Comparison of ENCODE assay signal across 27 cellular contexts in the genomic region with DNA sequence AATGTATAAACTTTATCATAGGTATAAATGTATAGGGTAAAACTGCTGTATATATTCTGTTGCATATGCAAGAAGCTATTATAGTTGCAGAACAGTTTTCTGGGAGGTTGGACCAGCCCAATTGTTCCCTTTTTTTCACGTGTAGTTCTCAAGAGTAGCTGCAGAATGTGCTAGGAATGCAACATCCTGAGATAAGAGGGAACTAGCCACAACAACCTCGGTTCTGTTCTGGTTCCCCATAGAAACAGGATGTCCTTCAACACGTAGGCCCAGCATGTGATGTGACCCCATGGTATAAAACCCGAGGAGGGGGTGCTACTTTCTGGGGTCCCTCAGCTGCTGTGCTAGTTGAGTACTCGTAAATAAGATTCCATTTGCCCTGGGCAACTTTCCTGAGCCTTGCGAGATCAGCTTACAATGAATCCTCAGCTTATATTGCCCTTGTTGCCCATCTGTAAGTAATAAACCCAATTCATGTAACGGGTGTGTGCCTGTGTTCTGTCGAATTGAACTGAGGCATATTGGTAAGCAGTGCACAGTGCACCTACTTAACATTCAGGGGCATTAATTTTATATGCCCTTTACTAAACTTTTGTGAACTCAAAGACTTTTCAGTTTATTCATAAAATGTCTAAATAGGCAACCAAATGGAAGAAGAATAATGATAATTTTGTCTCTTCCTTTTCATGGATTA. TPM values are rescaled to one million over a fixed set of nuclear protein-coding genes. Genes with fewer than 3 reads are reported as not detected.
A peak's percentile ranks its signal among the peaks of the same experiment; 100 is the strongest.
DNase-seq lines count a peak whose midpoint lies in the region; ATAC-seq, FAIRE-seq and TF ChIP-seq lines count a peak whose summit lies in the region.
"Had no signal": no experiment of that assay in that cellular context is flagged by ENCODE, and none has a peak within 500 bp of the region (broad histone marks: within the 10 kb centered on the region; RNA-seq: fewer than 3 reads in every experiment).

No MANE protein-coding gene starts in this region.

- H3K27me3 ChIP-seq in K562 (ENCODE audit: control insufficient read depth in 2 of 2, insufficient read depth in 2 of 2, low read length in 2 of 2) = no peaks in the 10 kb centered on the region
- no peaks in the 10 kb centered on the region for H3K27me3 ChIP-seq in mesendoderm (ENCODE audit: insufficient read depth, low read length, poor library complexity)
- H3K27me3 ChIP-seq: tibial nerve had no signal

- no peak overlapping the region for H3K4me2 ChIP-seq in K562 (ENCODE audit: insufficient read depth, low read length)
- H3K4me2 ChIP-seq in mesendoderm (ENCODE audit: low read length) = no peak overlapping the region

- in situ Hi-C loops in K562 (cut with MboI) = no loop called here

- ATAC-seq in K562 (no peak), HG03175 (IDR thresholded peaks at IDR 0.05; ENCODE audit: unreplicated experiment) (no peak)
- ATAC-seq: activated CD8-positive, alpha-beta T cell treated with anti-CD3 and anti-CD28 coated beads for 36 hours; psoas muscle; Right ventricle myocardium inferior; stimulated activated naive CD8-positive, alpha-beta T cell treated with anti-CD3 and anti-CD28 coated beads, Interleukin-15, Interleukin-2, amounts not matched to agents 100 U/mL and 50 U/mL, for 24 hours; T-helper 17 cell had no signal

- TF ChIP-seq POLR2A in K562 (conservative IDR thresholded peaks at IDR 0.05) = no peak

- 3% methylated on average over 8 of the region's 8 CpGs for WGBS in K562 (ENCODE audit: insufficient coverage, low coverage, missing lambda C conversion rate)
- WGBS in mesendoderm (ENCODE audit: extremely low coverage, insufficient coverage, low lambda C conversion rate) = no CpG with 5 or more reads among the region's 8 CpGs

- no peaks in the 10 kb centered on the region for H3K9me3 ChIP-seq in K562 (replicated peaks; ENCODE audit: control insufficient read depth, insufficient read depth, low read depth, low read length)
- H3K9me3 ChIP-seq: psoas muscle, tibial nerve had no signal

- H4K5ac ChIP-seq in mesendoderm (ENCODE audit: low read length) = no peak overlapping the region

- H3K4me1 ChIP-seq in K562 (replicated peaks in 1 of 2; ENCODE audit: control insufficient read depth in 2 of 2, insufficient read depth in 2 of 2, low read length in 2 of 2) (no peaks in the 10 kb centered on the region), mesendoderm (ENCODE audit: control insufficient read depth, low read depth, low read length) (no peaks in the 10 kb centered on the region)
- H3K4me1 ChIP-seq: psoas muscle, tibial nerve had no signal

- no peaks in the 10 kb centered on the region for H3K79me1 ChIP-seq in mesendoderm (ENCODE audit: low read length)

- H2AFZ ChIP-seq in K562 (ENCODE audit: low read depth, low read length) = no peak overlapping the region

- no TSS peak for BruUV-seq in K562 (replicated peaks; lab: Mats Ljungman, UMichigan)

- H4K8ac ChIP-seq in mesendoderm (ENCODE audit: low read depth, low read length) = no peak overlapping the region

- no peak overlapping the region for H2BK120ac ChIP-seq in mesendoderm (ENCODE audit: low read depth, low read length)

- DNase-seq in GDM1 (lab: John Stamatoyannopoulos, UW) = peak; percentile 19
- DNase-seq in NCI-H226 = peak; percentile 13
- no peak for DNase-seq in K562 (ENCODE audit: extremely low read depth in 1 of 4, low spot score in 3 of 4)
- peak; percentile 72 for DNase-seq in mesendoderm
- DNase-seq in NCI-H128 (lab: John Stamatoyannopoulos, UW; ENCODE audit: unreplicated experiment) = no peak
- DNase-seq in OCI-M2 (lab: John Stamatoyannopoulos, UW; ENCODE audit: unreplicated experiment) = no peak
- DNase-seq: activated CD4-positive, CD25-positive, alpha-beta regulatory T cell; activated CD8-positive, alpha-beta T cell treated with anti-CD3 and anti-CD28 coated beads for 36 hours; activated naive CD4-positive, alpha-beta T cell; amygdala; caudate nucleus; DMS79; foreskin melanocyte; KG1; kidney; midbrain; NCI-H1048; NCI-H2081; NCI-H510A; psoas muscle; stimulated activated naive CD8-positive, alpha-beta T cell treated with anti-CD3 and anti-CD28 coated beads, Interleukin-15, Interleukin-2, amounts not matched to agents 100 U/mL and 50 U/mL, for 24 hours; T-helper 17 cell had no signal

- H3K9me1 ChIP-seq in K562 (ENCODE audit: control insufficient read depth, insufficient read depth, low read length) = no peaks in the 10 kb centered on the region

- no peak overlapping the region for H3K4ac ChIP-seq in mesendoderm (ENCODE audit: low read depth, low read length)

- H4K20me1 ChIP-seq in K562 (replicated peaks; ENCODE audit: control insufficient read depth, insufficient read depth, low read length) = no peaks in the 10 kb centered on the region

- FAIRE-seq in K562 (lab: Jason Lieb, UNC) = peak; percentile 35
- FAIRE-seq: kidney had no signal

- H2BK15ac ChIP-seq in mesendoderm (replicated peaks; ENCODE audit: low read depth) = no peak overlapping the region

- POLR2A ChIA-PET in K562 (lab: Yijun Ruan, JAX) = no interaction called here

- no peak overlapping the region for H3K27ac ChIP-seq in K562 (ENCODE audit: extremely low read depth, low read depth, low read length)
- no peak overlapping the region for H3K27ac ChIP-seq in mesendoderm (ENCODE audit: low read depth, low read length)
- H3K27ac ChIP-seq: epithelial cell of prostate, psoas muscle, skin epidermis, tibial nerve had no signal

- H3K56ac ChIP-seq in mesendoderm (ENCODE audit: low read length) = no peak overlapping the region

- no peak overlapping the region for H2BK5ac ChIP-seq in mesendoderm (ENCODE audit: low read length)

- H3K23ac ChIP-seq in mesendoderm (ENCODE audit: low read length) = no peak overlapping the region

- H2AK5ac ChIP-seq in mesendoderm (ENCODE audit: low read length) = no peak overlapping the region

- no peaks in the 10 kb centered on the region for H3K79me2 ChIP-seq in K562 (ENCODE audit: control insufficient read depth, insufficient read depth, low read length)
- H3K79me2 ChIP-seq in mesendoderm (ENCODE audit: control insufficient read depth, insufficient read depth, low read length) = no peaks in the 10 kb centered on the region

- CTCF ChIA-PET in K562 (lab: Yijun Ruan, JAX; ENCODE audit: low intra/inter-chr PET ratio) = no interaction called here

- no peak for TF ChIP-seq RAD21 in K562 (CRISPR knock-in tag; conservative IDR thresholded peaks at IDR 0.05 in 1 of 2, IDR thresholded peaks at IDR 0.05 in 1 of 2)

- no peak overlapping the region for H3K18ac ChIP-seq in mesendoderm (ENCODE audit: low read length)

- no peak overlapping the region for H3K9ac ChIP-seq in K562 (ENCODE audit: insufficient read depth in 1 of 2, low read depth in 2 of 2, low read length in 2 of 2)
- no peak overlapping the region for H3K9ac ChIP-seq in mesendoderm (ENCODE audit: low read length)

- H3K4me3 ChIP-seq in K562 (no peak overlapping the region), mesendoderm (ENCODE audit: low read length) (no peak overlapping the region)
- H3K4me3 ChIP-seq: psoas muscle, skin epidermis, tibial nerve had no signal

- no peaks in the 10 kb centered on the region for H3K36me3 ChIP-seq in K562 (ENCODE audit: control insufficient read depth, insufficient read depth, low read length)
- no peaks in the 10 kb centered on the region for H3K36me3 ChIP-seq in mesendoderm (ENCODE audit: control insufficient read depth, insufficient read depth, low read length)
- H3K36me3 ChIP-seq: tibial nerve had no signal

- intact Hi-C loops in K562 (cut with micrococcal nuclease) = no loop called here

- no peak for TF ChIP-seq EP300 in K562 (IDR thresholded peaks at IDR 0.05; ENCODE audit: low read length)

- no peak for TF ChIP-seq CTCF in K562 (IDR thresholded peaks at IDR 0.05 in 2 of 3, conservative IDR thresholded peaks at IDR 0.05 in 1 of 3; ENCODE audit: insufficient read depth in 2 of 3, low read depth in 1 of 3, low read length in 3 of 3)

RNA-seq across cellular contexts. Expression of gene TRAF6, which starts 23.0 kb away (rescaled TPM):
- total RNA-seq in K562 (2011; cell fraction: chromatin; rRNA removed; ENCODE audit: low replicate concordance) = 12.5 and 26.3 TPM in 2 replicates
- 6.8 and 9.1 TPM in 2 replicates for total RNA-seq in K562 (2011; cell fraction: nucleolus; rRNA removed)
- total RNA-seq in K562 (2011; cell fraction: nucleoplasm; rRNA removed) = 14.2 and 23.3 TPM in 2 replicates
- total RNA-seq in K562 (2014; rRNA removed) (5.0 and 6.4 TPM in 2 replicates), K562 (2014; rRNA removed; fragmentation: Illumina TruSeq; extraction: Trizol) (8.2 and 11.6 TPM in 2 replicates), K562 (2015; rRNA removed; fragmentation: Illumina TruSeq; extraction: Trizol) (8.0 and 8.3 TPM in 2 replicates), K562 (2021) (9.2 and 10.0 TPM in 2 replicates)
- polyA plus RNA-seq in K562 (2011; rRNA removed) (10.6 and 13.1 TPM in 2 replicates), K562 (2014; fragmentation: Illumina TruSeq; extraction: Trizol) (8.4 and 9.3 TPM in 2 replicates), K562 (2014; fragmentation: Nextera tagmentation; extraction: Ambion mirVana) (1 to 10 TPM; 2.0 to 4.2 TPM), K562 (2014; rRNA removed) (4.4 and 5.4 TPM in 2 replicates)
- polyA plus RNA-seq in K562 (2011; cell fraction: cytosol; rRNA removed) = 5.3 and 7.6 TPM in 2 replicates
- 16.0 and 17.9 TPM in 2 replicates for polyA plus RNA-seq in K562 (2011; cell fraction: nucleus; rRNA removed)
- polyA plus RNA-seq in K562 (2012) = 5.4 and 6.9 TPM in 2 replicates
- polyA minus RNA-seq in K562 (2011; rRNA and poly(A)+ RNA removed) = 16.6 and 17.1 TPM in 2 replicates
- polyA minus RNA-seq in K562 (2011; cell fraction: cytosol; rRNA and poly(A)+ RNA removed) = 7.3 and 10.0 TPM in 2 replicates
- 8.8 and 16.6 TPM in 2 replicates for polyA minus RNA-seq in K562 (2011; cell fraction: nucleus; rRNA and poly(A)+ RNA removed)
- polyA plus RNA-seq in mesendoderm (2013, experiment 1 of 2) = 6.0 TPM
- polyA plus RNA-seq in mesendoderm (2013, experiment 2 of 2) = 5.9 TPM

RNA-seq across cellular contexts. Expression of gene RAG1, which starts 34.8 kb away (rescaled TPM):
- total RNA-seq in K562 (2011; cell fraction: chromatin; rRNA removed; ENCODE audit: low replicate concordance) = 1.8 and 6.2 TPM in 2 replicates
- total RNA-seq in K562 (2011; cell fraction: nucleolus; rRNA removed) = 0.83 and 2.0 TPM in 2 replicates
- 2.6 and 6.9 TPM in 2 replicates for total RNA-seq in K562 (2011; cell fraction: nucleoplasm; rRNA removed)
- total RNA-seq in K562 (2014; rRNA removed) (1.8 and 2.0 TPM in 2 replicates), K562 (2014; rRNA removed; fragmentation: Illumina TruSeq; extraction: Trizol) (2.5 and 2.8 TPM in 2 replicates), K562 (2015; rRNA removed; fragmentation: Illumina TruSeq; extraction: Trizol) (1.5 and 1.7 TPM in 2 replicates), K562 (2021) (1.6 and 2.1 TPM in 2 replicates)
- polyA plus RNA-seq in K562 (2011; rRNA removed) (0.93 and 1.7 TPM in 2 replicates), K562 (2014; fragmentation: Illumina TruSeq; extraction: Trizol) (2.0 and 2.2 TPM in 2 replicates), K562 (2014; fragmentation: Nextera tagmentation; extraction: Ambion mirVana) (under 1 TPM; 0.49 to 0.89 TPM), K562 (2014; rRNA removed) (1.4 and 1.5 TPM in 2 replicates)
- 0.27 and 0.40 TPM in 2 replicates for polyA plus RNA-seq in K562 (2011; cell fraction: cytosol; rRNA removed)
- polyA plus RNA-seq in K562 (2011; cell fraction: nucleus; rRNA removed) = 1.9 and 2.4 TPM in 2 replicates
- polyA plus RNA-seq in K562 (2012) = 1.7 and 2.8 TPM in 2 replicates
- polyA minus RNA-seq in K562 (2011; rRNA and poly(A)+ RNA removed) = 1.3 and 1.9 TPM in 2 replicates
- polyA minus RNA-seq in K562 (2011; cell fraction: cytosol; rRNA and poly(A)+ RNA removed) = 1.3 TPM in 2 replicates
- 1.1 and 1.2 TPM in 2 replicates for polyA minus RNA-seq in K562 (2011; cell fraction: nucleus; rRNA and poly(A)+ RNA removed)
- 0.55 TPM for polyA plus RNA-seq in mesendoderm (2013, experiment 1 of 2)
- 0.52 TPM for polyA plus RNA-seq in mesendoderm (2013, experiment 2 of 2)

Comparison
In these comparisons a context has a peak if more than half of its experiments do, and no peak if none do; other contexts are left out.
1. DNase-seq: peak in GDM1 (single experiment), NCI-H226 (single experiment) and mesendoderm (single experiment); none in K562 (0 of 4), NCI-H128 (single experiment) and OCI-M2 (single experiment).